ENCODE assay signal across 11 cellular contexts in the genomic region with DNA sequence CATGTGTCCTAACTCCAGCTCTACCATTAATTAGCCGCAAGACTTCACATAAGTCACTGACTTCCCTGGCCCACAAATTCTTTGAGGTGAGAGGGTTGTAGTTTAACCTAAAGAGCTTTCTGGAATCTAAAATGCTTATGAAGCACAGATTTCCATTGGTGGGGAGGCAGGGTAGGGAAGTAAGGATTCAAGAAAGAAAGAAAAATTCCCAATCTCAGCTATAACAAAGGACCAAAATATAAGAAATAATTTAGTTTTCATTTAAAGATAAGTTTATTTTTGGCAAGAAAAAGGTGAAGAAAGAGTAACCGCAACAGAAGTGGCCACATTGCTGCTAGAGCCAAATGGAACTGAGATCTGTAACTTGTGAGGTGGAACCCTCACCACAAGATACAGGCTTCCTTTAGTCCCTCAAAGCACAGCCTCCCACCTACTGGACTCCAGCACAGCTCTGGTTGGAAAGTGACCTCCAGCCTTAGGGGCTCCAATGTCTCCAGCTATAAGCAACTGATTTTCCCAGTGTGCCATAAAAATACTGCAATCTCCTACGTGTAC. TPM values are rescaled to one million over a fixed set of nuclear protein-coding genes. Genes with fewer than 3 reads are reported as not detected.
DNase-seq lines count a peak whose midpoint lies in the region; ATAC-seq, FAIRE-seq and TF ChIP-seq lines count a peak whose summit lies in the region.
"Had no signal": no experiment of that assay in that cellular context is flagged by ENCODE, and none has a peak within 500 bp of the region (broad histone marks: within the 10 kb centered on the region; RNA-seq: fewer than 3 reads in every experiment).

No MANE protein-coding gene starts in this region.

- POLR2A ChIA-PET in CD4-positive, alpha-beta memory T cell (lab: Charles Lee; ENCODE audit: partially characterized antibody) = interaction anchor here (0.8 to 19.8 kb wide), 9 partner anchors 12 to 713 kb away, joined by 3 to 1226 read pairs (median 182); a partner anchor contains a TSS

- intact Hi-C loops in CD4-positive, alpha-beta memory T cell (cut with micrococcal nuclease) = no loop called here
- intact Hi-C loops in kidney (cut with DNase I) = no loop called here

- no peaks in the 10 kb centered on the region for H3K27me3 Mint-ChIP-seq in CD4-positive, alpha-beta memory T cell

- no peak for FAIRE-seq in kidney (lab: Jason Lieb, UNC)
- FAIRE-seq: K562 had no signal

- H3K9me3 Mint-ChIP-seq in CD4-positive, alpha-beta memory T cell = no peaks in the 10 kb centered on the region

- peaks cover 15 to 24% of the 10 kb centered on the region in 2 donors for H3K36me3 Mint-ChIP-seq in CD4-positive, alpha-beta memory T cell

- H3K4me1 Mint-ChIP-seq in CD4-positive, alpha-beta memory T cell = peaks cover 68 to 99% (median 81%) of the 10 kb centered on the region in 4 donors

- H3K27ac ChIP-seq in CD4-positive, alpha-beta memory T cell (ENCODE audit: low read depth, low read length) = peak overlapping the region; percentile 82
- H3K27ac ChIP-seq in KMS-11 (peak overlapping the region; percentile 97), kidney (ENCODE audit: low read depth in 2 of 2, low read length in 2 of 2) (peak overlapping the region; percentile 74 to 75)
- H3K27ac ChIP-seq: RWPE1 had no signal

- no peaks in the 10 kb centered on the region for H3K9me3 ChIP-seq in CD4-positive, alpha-beta memory T cell (ENCODE audit: control insufficient read depth in 1 of 2, low read length in 2 of 2)
- H3K9me3 ChIP-seq in kidney (ENCODE audit: control insufficient read depth in 1 of 2, low read length in 2 of 2) = no peaks in the 10 kb centered on the region

- CTCF ChIA-PET in CD4-positive, alpha-beta memory T cell (lab: Charles Lee; ENCODE audit: partially characterized antibody) = interaction anchor here (0.6 to 11.0 kb wide), 4 partner anchors 5 to 568 kb away, joined by 4 to 305 read pairs (median 154); no protein-coding TSS in a partner anchor

- TF ChIP-seq CTCF in KMS-11 (conservative IDR thresholded peaks at IDR 0.05; ENCODE audit: low read depth, low read length) (no peak), kidney (IDR thresholded peaks at IDR 0.05; ENCODE audit: borderline replicate concordance, extremely low read depth, insufficient read depth) (no peak)

- peak overlapping the region; percentile 99 for H3K4me2 ChIP-seq in KMS-11

- H3K79me2 ChIP-seq in KMS-11 (ENCODE audit: insufficient read depth, low read depth) = peaks cover 21% of the 10 kb centered on the region; the same call in 1 of the 2 replicates

- H3K4me3 Mint-ChIP-seq in CD4-positive, alpha-beta memory T cell = peak overlapping the region in 7 of 8 donors; percentile 49 to 74 (median 69)

- H3K9ac ChIP-seq in KMS-11 (peak overlapping the region; percentile 56), kidney (ENCODE audit: low read length in 2 of 2) (no peak overlapping the region)

- peaks cover 97% of the 10 kb centered on the region for H3K4me1 ChIP-seq in CD4-positive, alpha-beta memory T cell (ENCODE audit: insufficient read depth, low read length)
- peaks cover 97% of the 10 kb centered on the region for H3K4me1 ChIP-seq in KMS-11 (ENCODE audit: low read depth, poor library complexity, severe bottlenecking)
- peaks cover 10 to 34% of the 10 kb centered on the region in 2 donors for H3K4me1 ChIP-seq in kidney (ENCODE audit: control insufficient read depth in 1 of 2, insufficient read depth in 1 of 2, low read depth in 1 of 2, low read length in 2 of 2)

- H2AFZ ChIP-seq in KMS-11 (ENCODE audit: low read depth) = no peak overlapping the region

- no peaks in the 10 kb centered on the region for H4K20me1 ChIP-seq in KMS-11 (ENCODE audit: insufficient read depth)

- peak; percentile 27 for ATAC-seq in GM19463 (IDR thresholded peaks at IDR 0.05; ENCODE audit: unreplicated experiment)
- ATAC-seq in GM18858 (IDR thresholded peaks at IDR 0.05; ENCODE audit: unreplicated experiment) = no peak
- ATAC-seq: K562 had no signal

- peak overlapping the region; percentile 12 to 34 for H3K4me3 ChIP-seq in CD4-positive, alpha-beta memory T cell (ENCODE audit: low read length in 2 of 2)
- no peak overlapping the region for H3K4me3 ChIP-seq in KMS-11 (IDR thresholded peaks at IDR 0.05; ENCODE audit: insufficient read depth, low read depth, low read length)
- H3K4me3 ChIP-seq in kidney (ENCODE audit: low read length in 2 of 2) = no peak overlapping the region
- H3K4me3 ChIP-seq: K562 had no signal

- H3K27me3 ChIP-seq in CD4-positive, alpha-beta memory T cell (ENCODE audit: insufficient read depth, low read length) = no peaks in the 10 kb centered on the region
- H3K27me3 ChIP-seq in KMS-11 (ENCODE audit: insufficient read depth, low read depth) = no peaks in the 10 kb centered on the region

- DNase-seq in CD4-positive, alpha-beta memory T cell = peak in 1 of 5 donors; percentile 29
- no peak for DNase-seq in kidney
- no peak for DNase-seq in SKM-1 treated with dmso at 0.1 percent for 144 hours (lab: John Stamatoyannopoulos, UW; ENCODE audit: unreplicated experiment)
- no peak for DNase-seq in COLO829 (ENCODE audit: low spot score)
- DNase-seq in SIG-M5 treated with dmso at 0.1 percent for 504 hours (lab: John Stamatoyannopoulos, UW; ENCODE audit: unreplicated experiment) = no peak
- DNase-seq: stimulated activated CD4-positive, alpha-beta T cell treated with anti-CD3 and anti-CD28 coated beads, Interleukin-4, amount 100 ng/mL, for 1 hour had no signal

- H3K36me3 ChIP-seq in CD4-positive, alpha-beta memory T cell (ENCODE audit: insufficient read depth, low read length) = no peaks in the 10 kb centered on the region
- H3K36me3 ChIP-seq in KMS-11 (ENCODE audit: insufficient read depth) (no peaks in the 10 kb centered on the region), kidney (ENCODE audit: control insufficient read depth in 1 of 2, insufficient read depth in 2 of 2, low read length in 2 of 2) (peaks cover 0 to 2% of the 10 kb centered on the region in 2 donors)

- peak overlapping the region; percentile 93 to 100 (median 99) for H3K27ac Mint-ChIP-seq in CD4-positive, alpha-beta memory T cell

RNA-seq across cellular contexts. Expression of a gene that starts 23.6 kb away (rescaled TPM):
- total RNA-seq in CD4-positive, alpha-beta memory T cell = 100 to 1,000 TPM; 110 to 124 TPM
- polyA plus RNA-seq in CD4-positive, alpha-beta memory T cell = 100 to 1,000 TPM; 602 to 735 TPM
- total RNA-seq in kidney = 205 TPM
- polyA plus RNA-seq in kidney (ENCODE audit: insufficient read depth, low read depth, low replicate concordance) = 523 TPM

RNA-seq across cellular contexts. Expression of a gene that starts 32.6 kb away (rescaled TPM):
- 10 to 100 TPM; 18.8 to 22.4 TPM for total RNA-seq in CD4-positive, alpha-beta memory T cell
- polyA plus RNA-seq in CD4-positive, alpha-beta memory T cell = 10 to 100 TPM in 1 of 2 donors, 1 to 10 TPM in 1; 6.2 to 12.9 TPM
- 34.1 TPM for total RNA-seq in kidney
- 45.2 TPM for polyA plus RNA-seq in kidney (ENCODE audit: insufficient read depth, low read depth, low replicate concordance)

Comparison
In these comparisons a context has a peak if more than half of its experiments do, and no peak if none do; other contexts are left out.
1. H3K4me3 ChIP-seq: peak in CD4-positive, alpha-beta memory T cell (2 of 2); none in KMS-11 (single experiment) and kidney (0 of 2).
2. Peak in every context shown above with its lines, with median percentiles within 50 percentile points of each other: H3K27ac ChIP-seq.